1 cellular context compared by ENCODE assay signal in the genomic region with DNA sequence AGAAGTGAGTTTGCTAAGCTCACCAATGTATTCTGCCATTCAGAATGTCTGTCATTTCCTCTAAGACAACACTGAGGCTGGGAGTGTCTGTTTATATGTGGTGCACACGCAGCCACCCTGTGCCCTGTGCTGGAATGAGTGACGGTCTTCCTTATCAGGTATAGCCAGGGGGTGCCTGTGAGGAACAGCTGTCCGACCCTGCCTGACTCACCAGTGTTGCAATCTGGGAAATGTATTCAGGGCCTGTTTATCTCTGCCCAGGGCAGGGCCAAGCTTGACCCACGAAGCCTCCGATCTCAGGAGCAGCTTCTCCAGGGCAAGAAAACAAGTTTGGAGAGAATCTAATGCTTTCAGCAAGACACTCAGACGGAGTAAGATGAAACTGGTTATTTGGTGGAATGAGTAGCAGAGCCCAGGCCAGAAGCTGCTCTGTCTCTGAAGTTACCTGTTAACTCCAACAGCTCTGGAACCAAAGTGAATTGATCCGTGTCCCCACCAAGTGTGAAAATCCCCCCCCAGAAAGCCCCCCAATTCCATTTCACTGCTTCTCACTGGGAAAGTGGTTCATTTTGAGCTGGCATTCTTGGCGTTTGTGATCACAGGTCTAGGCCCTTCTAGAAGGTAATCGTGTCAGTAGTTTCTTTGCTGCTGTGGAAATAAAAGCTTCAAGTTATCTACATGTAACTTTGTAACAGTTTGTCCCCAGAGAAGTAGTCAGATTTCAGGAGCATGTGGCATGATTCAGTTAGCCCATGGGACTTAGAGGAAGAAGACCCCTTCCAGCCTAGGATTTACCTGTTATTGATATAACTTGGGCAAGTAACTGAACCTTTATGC.
TF ChIP-seq lines count a peak whose summit lies in the region.

No MANE protein-coding gene starts in this region.

TF ChIP-seq in K562, 482 proteins besides CTCF, POLR2A, EP300 and RAD21 (continued from another document and continues in another):
- peak; percentile 23; the same call in 1 of the 2 replicates for TF ChIP-seq CREB3 (tag; conservative IDR thresholded peaks at IDR 0.05; ENCODE audit: low read depth)
- TF ChIP-seq CBFB (CRISPR knock-in tag; IDR thresholded peaks at IDR 0.05), result peak; percentile 88; the same call in 1 of the 2 replicates
- no peak for TF ChIP-seq TSC22D4 (tag; IDR thresholded peaks at IDR 0.05)
- TF ChIP-seq MTA2 (IDR thresholded peaks at IDR 0.05; ENCODE audit: low read depth), result peak; percentile 99
- peak; percentile 97 for TF ChIP-seq HMGN3 (IDR thresholded peaks at IDR 0.05; ENCODE audit: borderline replicate concordance, extremely low read depth, insufficient read length, low read depth, low read length)
- no peak; the same call in 1 of the 2 replicates for TF ChIP-seq DDX20 (tag; IDR thresholded peaks at IDR 0.05; ENCODE audit: low read depth)
- TF ChIP-seq ZNF347 (CRISPR knock-in tag; IDR thresholded peaks at IDR 0.05; ENCODE audit: low read depth), result no peak
- TF ChIP-seq NONO (IDR thresholded peaks at IDR 0.05; ENCODE audit: low read depth in 2 of 2, low read length in 1 of 2), result peak in 1 of 2 experiments; percentile 96; a peak in 2 of 4 replicates
- peak; percentile 49; the same call in 1 of the 2 replicates for TF ChIP-seq KDM2B (CRISPR knock-in tag; IDR thresholded peaks at IDR 0.05)
- TF ChIP-seq, protein P1, sequence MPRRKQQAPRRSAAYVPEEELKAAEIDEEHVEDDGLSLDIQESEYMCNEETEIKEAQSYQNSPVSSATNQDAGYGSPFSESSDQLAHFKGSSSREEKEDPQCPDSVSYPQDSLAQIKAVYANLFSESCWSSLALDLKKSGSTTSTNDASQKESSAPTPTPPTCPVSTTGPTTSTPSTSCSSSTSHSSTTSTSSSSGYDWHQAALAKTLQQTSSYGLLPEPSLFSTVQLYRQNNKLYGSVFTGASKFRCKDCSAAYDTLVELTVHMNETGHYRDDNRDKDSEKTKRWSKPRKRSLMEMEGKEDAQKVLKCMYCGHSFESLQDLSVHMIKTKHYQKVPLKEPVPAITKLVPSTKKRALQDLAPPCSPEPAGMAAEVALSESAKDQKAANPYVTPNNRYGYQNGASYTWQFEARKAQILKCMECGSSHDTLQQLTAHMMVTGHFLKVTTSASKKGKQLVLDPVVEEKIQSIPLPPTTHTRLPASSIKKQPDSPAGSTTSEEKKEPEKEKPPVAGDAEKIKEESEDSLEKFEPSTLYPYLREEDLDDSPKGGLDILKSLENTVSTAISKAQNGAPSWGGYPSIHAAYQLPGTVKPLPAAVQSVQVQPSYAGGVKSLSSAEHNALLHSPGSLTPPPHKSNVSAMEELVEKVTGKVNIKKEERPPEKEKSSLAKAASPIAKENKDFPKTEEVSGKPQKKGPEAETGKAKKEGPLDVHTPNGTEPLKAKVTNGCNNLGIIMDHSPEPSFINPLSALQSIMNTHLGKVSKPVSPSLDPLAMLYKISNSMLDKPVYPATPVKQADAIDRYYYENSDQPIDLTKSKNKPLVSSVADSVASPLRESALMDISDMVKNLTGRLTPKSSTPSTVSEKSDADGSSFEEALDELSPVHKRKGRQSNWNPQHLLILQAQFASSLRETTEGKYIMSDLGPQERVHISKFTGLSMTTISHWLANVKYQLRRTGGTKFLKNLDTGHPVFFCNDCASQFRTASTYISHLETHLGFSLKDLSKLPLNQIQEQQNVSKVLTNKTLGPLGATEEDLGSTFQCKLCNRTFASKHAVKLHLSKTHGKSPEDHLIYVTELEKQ (CRISPR knock-in tag; IDR thresholded peaks at IDR 0.05), result no peak
- peak; percentile 100 for TF ChIP-seq TCF3 (CRISPR knock-in tag; IDR thresholded peaks at IDR 0.05)
- no peak for TF ChIP-seq POU5F1 (IDR thresholded peaks at IDR 0.05; ENCODE audit: borderline replicate concordance, low read depth, low read length, partially characterized antibody)
- TF ChIP-seq U2AF1 (optimal IDR thresholded peaks at IDR 0.05; ENCODE audit: low read depth, low read length), result no peak
- TF ChIP-seq PCBP2 (IDR thresholded peaks at IDR 0.05; ENCODE audit: low read depth, low read length, poor library complexity, severe bottlenecking), result no peak
- TF ChIP-seq SNRNP70 (optimal IDR thresholded peaks at IDR 0.05; ENCODE audit: low read depth, low read length), result no peak
- TF ChIP-seq HIVEP1 (CRISPR knock-in tag; IDR thresholded peaks at IDR 0.05), result peak; percentile 72
- TF ChIP-seq CCAR2 (IDR thresholded peaks at IDR 0.05; ENCODE audit: low read depth, low read length), result peak; percentile 89; the same call in 1 of the 2 replicates
- 0 out of 2 replicates have a peak, but pooled peaks have one; percentile 64 for TF ChIP-seq KLF13 (tag; IDR thresholded peaks at IDR 0.05; ENCODE audit: borderline replicate concordance, low read depth)
- no peak for TF ChIP-seq NR3C1 (CRISPR knock-in tag; IDR thresholded peaks at IDR 0.05)
- peak; percentile 68; the same call in 1 of the 2 replicates for TF ChIP-seq ZC3H4 (CRISPR knock-in tag; IDR thresholded peaks at IDR 0.05; ENCODE audit: borderline replicate concordance)
- TF ChIP-seq SETDB1 (IDR thresholded peaks at IDR 0.05; ENCODE audit: low read length), result no peak
- TF ChIP-seq HMBOX1 (IDR thresholded peaks at IDR 0.05), result peak; percentile 85
- no peak for TF ChIP-seq SMC3 (conservative IDR thresholded peaks at IDR 0.05; ENCODE audit: insufficient read depth, low read depth, low read length)
- TF ChIP-seq, protein P2, sequence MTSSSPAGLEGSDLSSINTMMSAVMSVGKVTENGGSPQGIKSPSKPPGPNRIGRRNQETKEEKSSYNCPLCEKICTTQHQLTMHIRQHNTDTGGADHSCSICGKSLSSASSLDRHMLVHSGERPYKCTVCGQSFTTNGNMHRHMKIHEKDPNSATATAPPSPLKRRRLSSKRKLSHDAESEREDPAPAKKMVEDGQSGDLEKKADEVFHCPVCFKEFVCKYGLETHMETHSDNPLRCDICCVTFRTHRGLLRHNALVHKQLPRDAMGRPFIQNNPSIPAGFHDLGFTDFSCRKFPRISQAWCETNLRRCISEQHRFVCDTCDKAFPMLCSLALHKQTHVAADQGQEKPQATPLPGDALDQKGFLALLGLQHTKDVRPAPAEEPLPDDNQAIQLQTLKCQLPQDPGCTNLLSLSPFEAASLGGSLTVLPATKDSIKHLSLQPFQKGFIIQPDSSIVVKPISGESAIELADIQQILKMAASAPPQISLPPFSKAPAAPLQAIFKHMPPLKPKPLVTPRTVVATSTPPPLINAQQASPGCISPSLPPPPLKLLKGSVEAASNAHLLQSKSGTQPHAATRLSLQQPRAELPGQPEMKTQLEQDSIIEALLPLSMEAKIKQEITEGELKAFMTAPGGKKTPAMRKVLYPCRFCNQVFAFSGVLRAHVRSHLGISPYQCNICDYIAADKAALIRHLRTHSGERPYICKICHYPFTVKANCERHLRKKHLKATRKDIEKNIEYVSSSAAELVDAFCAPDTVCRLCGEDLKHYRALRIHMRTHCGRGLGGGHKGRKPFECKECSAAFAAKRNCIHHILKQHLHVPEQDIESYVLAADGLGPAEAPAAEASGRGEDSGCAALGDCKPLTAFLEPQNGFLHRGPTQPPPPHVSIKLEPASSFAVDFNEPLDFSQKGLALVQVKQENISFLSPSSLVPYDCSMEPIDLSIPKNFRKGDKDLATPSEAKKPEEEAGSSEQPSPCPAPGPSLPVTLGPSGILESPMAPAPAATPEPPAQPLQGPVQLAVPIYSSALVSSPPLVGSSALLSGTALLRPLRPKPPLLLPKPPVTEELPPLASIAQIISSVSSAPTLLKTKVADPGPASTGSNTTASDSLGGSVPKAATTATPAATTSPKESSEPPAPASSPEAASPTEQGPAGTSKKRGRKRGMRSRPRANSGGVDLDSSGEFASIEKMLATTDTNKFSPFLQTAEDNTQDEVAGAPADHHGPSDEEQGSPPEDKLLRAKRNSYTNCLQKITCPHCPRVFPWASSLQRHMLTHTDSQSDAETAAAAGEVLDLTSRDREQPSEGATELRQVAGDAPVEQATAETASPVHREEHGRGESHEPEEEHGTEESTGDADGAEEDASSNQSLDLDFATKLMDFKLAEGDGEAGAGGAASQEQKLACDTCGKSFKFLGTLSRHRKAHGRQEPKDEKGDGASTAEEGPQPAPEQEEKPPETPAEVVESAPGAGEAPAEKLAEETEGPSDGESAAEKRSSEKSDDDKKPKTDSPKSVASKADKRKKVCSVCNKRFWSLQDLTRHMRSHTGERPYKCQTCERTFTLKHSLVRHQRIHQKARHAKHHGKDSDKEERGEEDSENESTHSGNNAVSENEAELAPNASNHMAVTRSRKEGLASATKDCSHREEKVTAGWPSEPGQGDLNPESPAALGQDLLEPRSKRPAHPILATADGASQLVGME (CRISPR knock-in tag; IDR thresholded peaks at IDR 0.05), result peak; percentile 42; the same call in 1 of the 2 replicates
- 0 out of 2 replicates have a peak, but pooled peaks have one; percentile 29 for TF ChIP-seq GABPB2 (CRISPR knock-in tag; conservative IDR thresholded peaks at IDR 0.05)
- TF ChIP-seq NFE2L1 (tag; IDR thresholded peaks at IDR 0.05; ENCODE audit: borderline replicate concordance, low read depth), result no peak
- TF ChIP-seq PTBP1 (IDR thresholded peaks at IDR 0.05; ENCODE audit: low read depth, low read length), result peak; percentile 93
- no peak for TF ChIP-seq CHD4 (IDR thresholded peaks at IDR 0.05; ENCODE audit: insufficient read depth, insufficient replicate concordance, low read depth, low read length, poor library complexity, severe bottlenecking)
- TF ChIP-seq EGR1 (conservative IDR thresholded peaks at IDR 0.05), result peak; percentile 54
- no peak for TF ChIP-seq KAT2B (IDR thresholded peaks at IDR 0.05; ENCODE audit: low read depth, low read length)
- TF ChIP-seq, protein P3, sequence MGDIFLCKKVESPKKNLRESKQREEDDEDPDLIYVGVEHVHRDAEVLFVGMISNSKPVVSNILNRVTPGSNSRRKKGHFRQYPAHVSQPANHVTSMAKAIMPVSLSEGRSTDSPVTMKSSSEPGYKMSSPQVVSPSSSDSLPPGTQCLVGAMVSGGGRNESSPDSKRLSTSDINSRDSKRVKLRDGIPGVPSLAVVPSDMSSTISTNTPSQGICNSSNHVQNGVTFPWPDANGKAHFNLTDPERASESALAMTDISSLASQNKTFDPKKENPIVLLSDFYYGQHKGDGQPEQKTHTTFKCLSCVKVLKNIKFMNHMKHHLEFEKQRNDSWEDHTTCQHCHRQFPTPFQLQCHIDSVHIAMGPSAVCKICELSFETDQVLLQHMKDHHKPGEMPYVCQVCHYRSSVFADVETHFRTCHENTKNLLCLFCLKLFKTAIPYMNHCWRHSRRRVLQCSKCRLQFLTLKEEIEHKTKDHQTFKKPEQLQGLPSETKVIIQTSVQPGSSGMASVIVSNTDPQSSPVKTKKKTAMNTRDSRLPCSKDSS (IDR thresholded peaks at IDR 0.05; ENCODE audit: low read depth, partially characterized antibody), result no peak
- peak in 1 of 3 experiments; percentile 92; a peak in 2 of 6 replicates for TF ChIP-seq ZBTB11 (CRISPR knock-in tag; IDR thresholded peaks at IDR 0.05)
- TF ChIP-seq FOXO4 (CRISPR knock-in tag; IDR thresholded peaks at IDR 0.05), result no peak
- TF ChIP-seq, protein P4, sequence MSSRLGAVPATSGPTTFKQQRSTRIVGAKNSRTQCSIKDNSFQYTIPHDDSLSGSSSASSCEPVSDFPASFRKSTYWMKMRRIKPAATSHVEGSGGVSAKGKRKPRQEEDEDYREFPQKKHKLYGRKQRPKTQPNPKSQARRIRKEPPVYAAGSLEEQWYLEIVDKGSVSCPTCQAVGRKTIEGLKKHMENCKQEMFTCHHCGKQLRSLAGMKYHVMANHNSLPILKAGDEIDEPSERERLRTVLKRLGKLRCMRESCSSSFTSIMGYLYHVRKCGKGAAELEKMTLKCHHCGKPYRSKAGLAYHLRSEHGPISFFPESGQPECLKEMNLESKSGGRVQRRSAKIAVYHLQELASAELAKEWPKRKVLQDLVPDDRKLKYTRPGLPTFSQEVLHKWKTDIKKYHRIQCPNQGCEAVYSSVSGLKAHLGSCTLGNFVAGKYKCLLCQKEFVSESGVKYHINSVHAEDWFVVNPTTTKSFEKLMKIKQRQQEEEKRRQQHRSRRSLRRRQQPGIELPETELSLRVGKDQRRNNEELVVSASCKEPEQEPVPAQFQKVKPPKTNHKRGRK (tag; IDR thresholded peaks at IDR 0.05), result no peak; the same call in 1 of the 2 replicates
